8 cellular contexts compared by ENCODE assay signal in the genomic region with DNA sequence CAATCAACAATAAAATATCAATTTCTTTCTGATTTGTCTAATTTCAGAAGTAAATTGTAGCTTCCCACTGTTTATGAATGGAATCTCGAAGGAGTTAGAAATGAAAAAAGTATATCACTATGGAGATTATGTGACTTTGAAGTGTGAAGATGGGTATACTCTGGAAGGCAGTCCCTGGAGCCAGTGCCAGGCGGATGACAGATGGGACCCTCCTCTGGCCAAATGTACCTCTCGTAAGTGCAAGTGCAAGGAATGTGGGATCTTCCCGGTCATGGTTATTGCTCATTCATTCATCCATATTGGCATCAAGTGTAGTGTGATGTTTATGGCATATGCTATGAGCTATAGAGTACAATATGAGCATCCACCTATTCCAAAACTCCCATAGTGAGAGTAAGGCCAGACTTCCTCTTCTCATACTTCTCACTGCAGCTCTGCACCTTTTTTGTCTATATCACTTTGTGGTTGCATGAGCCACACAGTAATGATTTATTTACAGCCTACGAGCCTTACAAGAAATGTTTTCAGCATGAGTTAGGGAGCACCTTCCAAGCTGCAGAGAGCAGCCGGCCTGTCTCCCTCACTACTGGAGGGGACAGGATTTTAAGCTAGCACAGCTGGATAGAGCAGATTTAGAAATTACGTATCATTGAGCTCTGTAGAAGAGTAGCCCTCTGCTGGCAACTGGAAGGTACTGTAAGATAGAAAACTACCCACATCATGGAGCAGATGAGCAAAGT. TPM values are rescaled to one million over a fixed set of nuclear protein-coding genes. Genes with fewer than 3 reads are reported as not detected.
DNase-seq lines count a peak whose midpoint lies in the region; ATAC-seq and TF ChIP-seq lines count a peak whose summit lies in the region.

No MANE protein-coding gene starts in this region.

- H3K4me1 ChIP-seq in liver (ENCODE audit: control insufficient read depth in 4 of 4, insufficient read depth in 4 of 4, low read length in 3 of 4) (peaks cover 0 to 1% (median 0%) of the 10 kb centered on the region in 4 donors), tibial nerve (no peaks in the 10 kb centered on the region)

- H3K36me3 ChIP-seq in liver (ENCODE audit: control insufficient read depth in 4 of 4, insufficient read depth in 3 of 4, low read depth in 1 of 4, low read length in 3 of 4): no peaks in the 10 kb centered on the region
- H3K36me3 ChIP-seq in tibial nerve: no peaks in the 10 kb centered on the region

- WGBS in liver: 57% methylated on average over 7 of the region's 7 CpGs
- 56% methylated on average over 7 of the region's 7 CpGs for WGBS in tibial nerve, 2 donors

- no peak overlapping the region for H3K4me3 Mint-ChIP-seq in activated naive CD4-positive, alpha-beta T cell treated with anti-CD3 and anti-CD28 coated beads for 36 hours
- H3K4me3 Mint-ChIP-seq in chondrocyte (ENCODE audit: unreplicated experiment): no peak overlapping the region

- no peak for TF ChIP-seq EP300 in tibial nerve (IDR thresholded peaks at IDR 0.05)

- H3K9me3 ChIP-seq in liver (ENCODE audit: control insufficient read depth in 4 of 4, low read length in 3 of 4) (no peaks in the 10 kb centered on the region), tibial nerve (no peaks in the 10 kb centered on the region)

- peak; percentile 6 for DNase-seq in activated naive CD4-positive, alpha-beta T cell treated with anti-CD3 and anti-CD28 coated beads for 36 hours
- no peak for DNase-seq in activated naive CD4-positive, alpha-beta T cell (lab: John Stamatoyannopoulos, UW)
- DNase-seq in HuH-7.5 (ENCODE audit: low spot score): peak; percentile 23
- peak; percentile 90 for DNase-seq in OCI-M1 (lab: John Stamatoyannopoulos, UW)
- DNase-seq in chondrocyte (ENCODE audit: low spot score): no peak
- peak in 1 of 2 donors; percentile 24 for DNase-seq in tibial nerve (ENCODE audit: low spot score in 2 of 2)

- intact Hi-C loops in activated naive CD4-positive, alpha-beta T cell treated with anti-CD3 and anti-CD28 coated beads for 36 hours (cut with micrococcal nuclease): loop anchor here (2.0 kb wide), 2 partner anchors 79 to 177 kb away; no protein-coding TSS in a partner anchor

- no peak overlapping the region for H3K27ac Mint-ChIP-seq in activated naive CD4-positive, alpha-beta T cell treated with anti-CD3 and anti-CD28 coated beads for 36 hours
- H3K27ac Mint-ChIP-seq in chondrocyte (ENCODE audit: unreplicated experiment): no peak overlapping the region

- no peaks in the 10 kb centered on the region for H3K9me3 Mint-ChIP-seq in activated naive CD4-positive, alpha-beta T cell treated with anti-CD3 and anti-CD28 coated beads for 36 hours
- H3K9me3 Mint-ChIP-seq in chondrocyte (ENCODE audit: low read depth): no peaks in the 10 kb centered on the region

- TF ChIP-seq RAD21 in liver (IDR thresholded peaks at IDR 0.05): peak; percentile 64 to 76

- TF ChIP-seq CTCF in chondrocyte (IDR thresholded peaks at IDR 0.05) (peak; percentile 79), liver (IDR thresholded peaks at IDR 0.05; ENCODE audit: low read depth, low read length, missing input control) (peak; percentile 73), tibial nerve (IDR thresholded peaks at IDR 0.05) (peak; percentile 54 to 73 (median 62))

- ATAC-seq in GM21717 (IDR thresholded peaks at IDR 0.05; ENCODE audit: unreplicated experiment): peak; percentile 92

- H3K27me3 Mint-ChIP-seq in activated naive CD4-positive, alpha-beta T cell treated with anti-CD3 and anti-CD28 coated beads for 36 hours (ENCODE audit: low read depth): no peaks in the 10 kb centered on the region
- H3K27me3 Mint-ChIP-seq in chondrocyte (ENCODE audit: low read depth): peaks cover 9% of the 10 kb centered on the region

- H3K4me3 ChIP-seq in liver (ENCODE audit: low read depth in 1 of 3, low read length in 3 of 3) (no peak overlapping the region), tibial nerve (no peak overlapping the region)

- no peak overlapping the region for H3K27ac ChIP-seq in liver (ENCODE audit: low read depth in 1 of 2, low read length in 2 of 2)
- no peak overlapping the region for H3K27ac ChIP-seq in tibial nerve

- H3K36me3 Mint-ChIP-seq in activated naive CD4-positive, alpha-beta T cell treated with anti-CD3 and anti-CD28 coated beads for 36 hours (ENCODE audit: low read depth): no peaks in the 10 kb centered on the region
- no peaks in the 10 kb centered on the region for H3K36me3 Mint-ChIP-seq in chondrocyte (ENCODE audit: low read depth)

- peaks cover 4% of the 10 kb centered on the region for H3K4me1 Mint-ChIP-seq in activated naive CD4-positive, alpha-beta T cell treated with anti-CD3 and anti-CD28 coated beads for 36 hours (ENCODE audit: low read depth)
- H3K4me1 Mint-ChIP-seq in chondrocyte (ENCODE audit: low read depth): no peaks in the 10 kb centered on the region

- CTCF ChIA-PET in activated naive CD4-positive, alpha-beta T cell treated with anti-CD3 and anti-CD28 coated beads for 36 hours (lab: Charles Lee): interaction anchor here (0.6 to 1.9 kb wide), 21 partner anchors 9 to 570 kb away, joined by 3 to 7 read pairs (median 3); no protein-coding TSS in a partner anchor

- H3K9ac ChIP-seq in liver (ENCODE audit: low read depth in 1 of 2, low read length in 2 of 2): no peak overlapping the region

- TF ChIP-seq POLR2A in tibial nerve (IDR thresholded peaks at IDR 0.05): no peak

- H3K27me3 ChIP-seq in liver (ENCODE audit: control insufficient read depth in 4 of 4, insufficient read depth in 4 of 4, low read length in 3 of 4) (no peaks in the 10 kb centered on the region), tibial nerve (no peaks in the 10 kb centered on the region)

TF ChIP-seq in liver, 16 proteins besides CTCF, POLR2A, EP300 and RAD21:
- TF ChIP-seq JUND (IDR thresholded peaks at IDR 0.05) (no peak), YY1 (IDR thresholded peaks at IDR 0.05) (no peak), GABPA (IDR thresholded peaks at IDR 0.05 in 1 of 2, conservative IDR thresholded peaks at IDR 0.05 in 1 of 2) (no peak), RXRA (IDR thresholded peaks at IDR 0.05) (no peak), FOXA1 (IDR thresholded peaks at IDR 0.05) (peak; percentile 12)

RNA-seq across cellular contexts. Expression of gene CR1L, which starts 24.9 kb away (rescaled TPM):
- total RNA-seq in activated naive CD4-positive, alpha-beta T cell treated with anti-CD3 and anti-CD28 coated beads for 36 hours: not detected
- not detected in 3 replicates for total RNA-seq in chondrocyte
- 10 to 100 TPM in 1 of 2 donors, under 1 TPM in 1; 0.33 to 30.9 TPM for total RNA-seq in liver
- polyA plus RNA-seq in liver: under 1 TPM; 0.18 to 0.50 TPM
- 1 to 10 TPM in 1 of 4 donors, not detected in 3; 1.0 TPM for total RNA-seq in tibial nerve

Comparison
In these comparisons a context has a peak if more than half of its experiments do, and no peak if none do; other contexts are left out.
1. DNase-seq: peak in activated naive CD4-positive, alpha-beta T cell treated with anti-CD3 and anti-CD28 coated beads for 36 hours (single experiment), HuH-7.5 (single experiment) and OCI-M1 (single experiment); none in activated naive CD4-positive, alpha-beta T cell (0 of 4) and chondrocyte (single experiment).
2. Peak in every context shown above with its lines, with median percentiles within 50 percentile points of each other: CTCF ChIP-seq.